In the genomic region with DNA sequence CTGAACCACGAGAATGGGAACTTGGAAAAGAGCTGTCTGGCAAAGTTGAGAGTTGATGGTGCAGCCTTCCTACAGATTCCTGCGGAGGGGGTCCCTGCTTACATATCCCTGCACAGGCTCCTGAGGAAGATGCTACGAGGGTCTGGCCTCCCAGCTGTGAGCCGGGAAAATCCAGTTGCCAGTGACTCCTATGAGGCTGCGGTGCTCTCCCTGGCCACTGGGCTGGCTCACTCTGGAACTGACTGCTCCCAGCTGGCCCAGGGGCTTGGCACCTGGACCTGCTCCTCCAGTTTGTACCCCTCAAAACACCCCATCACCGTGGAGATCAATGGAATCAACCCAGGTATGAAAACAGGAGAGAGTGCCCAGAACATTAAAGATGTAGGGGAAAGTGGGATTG, we compare ENCODE assay signal across 4 cellular contexts. TPM values are rescaled to one million over a fixed set of nuclear protein-coding genes. Genes with fewer than 3 reads are reported as not detected.
"Had no signal": no experiment of that assay in that cellular context is flagged by ENCODE, and none has a peak within 500 bp of the region (broad histone marks: within the 10 kb centered on the region; RNA-seq: fewer than 3 reads in every experiment).

No MANE protein-coding gene starts in this region.

RNA-seq across cellular contexts. Expression of a gene that starts 53.1 kb away (rescaled TPM):
- total RNA-seq: activated T-helper 1 cell treated with anti-CD3 and anti-CD28 coated beads, Interleukin-12 subunit alpha, Interleukin-12 subunit beta, Interleukin-2, Interleukin-4 antibody, amounts not matched to agents 30 ng/mL and 10 ng/mL and 1 ng/mL, durations not matched to agents 14 hours and 24 hours and 36 hours; ascending aorta; cardiac muscle cell; cardiac septum had no signal
- polyA plus RNA-seq: cardiac muscle cell had no signal
